9 cellular contexts compared by ENCODE assay signal in genomic region chr17:60170835-60171752, GRCh38. TPM values are rescaled to one million over a fixed set of nuclear protein-coding genes. Genes with fewer than 3 reads are reported as not detected.
DNase-seq lines count a peak whose midpoint lies in the region; ATAC-seq and TF ChIP-seq lines count a peak whose summit lies in the region.
"Had no signal": no experiment of that assay in that cellular context is flagged by ENCODE, and none has a peak within 500 bp of the region (broad histone marks: within the 10 kb centered on the region; RNA-seq: fewer than 3 reads in every experiment).

No MANE protein-coding gene starts in this region.

- no peaks in the 10 kb centered on the region for H3K9me3 ChIP-seq in CD4-positive, alpha-beta T cell (ENCODE audit: control insufficient read depth, low read length)
- no peaks in the 10 kb centered on the region for H3K9me3 ChIP-seq in Loucy (ENCODE audit: insufficient read depth, low read depth, low read length)
- H3K9me3 ChIP-seq in tibial artery, result no peaks in the 10 kb centered on the region

- H4K20me1 ChIP-seq in Loucy (ENCODE audit: insufficient read depth, low read length, poor library complexity, severe bottlenecking), result no peaks in the 10 kb centered on the region

- peaks cover 13% of the 10 kb centered on the region for H3K4me1 Mint-ChIP-seq in CD4-positive, alpha-beta T cell (ENCODE audit: low read depth)

- H3K4me1 ChIP-seq in Loucy (ENCODE audit: insufficient read depth, low read length, poor library complexity, severe bottlenecking), result peaks cover 13% of the 10 kb centered on the region
- H3K4me1 ChIP-seq in tibial artery, result peaks cover 0 to 5% (median 0%) of the 10 kb centered on the region in 4 donors

- no peaks in the 10 kb centered on the region for H3K9me2 ChIP-seq in Loucy (replicated peaks; ENCODE audit: low read depth, low read length)

- no peak for TF ChIP-seq CTCF in CD4-positive, alpha-beta T cell (IDR thresholded peaks at IDR 0.05)
- TF ChIP-seq CTCF in Loucy (conservative IDR thresholded peaks at IDR 0.05; ENCODE audit: low read length), result no peak
- no peak for TF ChIP-seq CTCF in tibial artery (IDR thresholded peaks at IDR 0.05)

- CTCF ChIA-PET in CD4-positive, alpha-beta T cell (lab: Charles Lee), result no interaction called here

- no peaks in the 10 kb centered on the region for H3K36me3 ChIP-seq in Loucy (ENCODE audit: insufficient read depth, low read length)
- H3K36me3 ChIP-seq in tibial artery, result no peaks in the 10 kb centered on the region

- peaks cover 3% of the 10 kb centered on the region; the same call in 1 of the 2 replicates for H3F3A ChIP-seq in Loucy (ENCODE audit: low read depth)

- H3K27ac ChIP-seq in CD4-positive, alpha-beta T cell (ENCODE audit: low read depth, low read length), result no peak overlapping the region
- H3K27ac ChIP-seq in tibial artery, result no peak overlapping the region

- H3K36me3 Mint-ChIP-seq in CD4-positive, alpha-beta T cell (ENCODE audit: low read depth), result peaks cover 4% of the 10 kb centered on the region
- no peaks in the 10 kb centered on the region for H3K36me3 Mint-ChIP-seq in activated naive CD4-positive, alpha-beta T cell treated with anti-CD3 and anti-CD28 coated beads, Interleukin-2, amount 50 U/mL, for 72 hours
- H3K36me3 Mint-ChIP-seq: memory B cell had no signal

- peak overlapping the region; percentile 31 for H3K4me2 ChIP-seq in Loucy (ENCODE audit: low read depth, low read length, poor library complexity, severe bottlenecking)

- no peaks in the 10 kb centered on the region for H3K27me3 ChIP-seq in CD4-positive, alpha-beta T cell (ENCODE audit: control insufficient read depth, insufficient read depth, low read length)
- H3K27me3 ChIP-seq in Loucy (ENCODE audit: insufficient read depth, low read length, poor library complexity, severe bottlenecking), result no peaks in the 10 kb centered on the region
- H3K27me3 ChIP-seq in tibial artery, result peaks cover 0 to 20% of the 10 kb centered on the region in 2 donors

- peak overlapping the region; percentile 51; the same call in 1 of the 2 replicates for H2AFZ ChIP-seq in Loucy (ENCODE audit: low read length)

- H3K27ac Mint-ChIP-seq in CD4-positive, alpha-beta T cell, result peak overlapping the region; percentile 1
- peak overlapping the region; percentile 58 to 65 for H3K27ac Mint-ChIP-seq in activated naive CD4-positive, alpha-beta T cell treated with anti-CD3 and anti-CD28 coated beads, Interleukin-2, amount 50 U/mL, for 72 hours
- H3K27ac Mint-ChIP-seq: memory B cell had no signal

- intact Hi-C loops in CD4-positive, alpha-beta T cell (cut with DNase I, micrococcal nuclease), result no loop called here
- intact Hi-C loops in tibial artery (cut with DNase I; ENCODE audit: low total_unique reads), result no loop called here

- no peaks in the 10 kb centered on the region for H3K27me3 Mint-ChIP-seq in CD4-positive, alpha-beta T cell
- H3K27me3 Mint-ChIP-seq: memory B cell had no signal

- no peak for ATAC-seq in CD4-positive, alpha-beta T cell (ENCODE audit: poor library complexity)
- ATAC-seq in activated naive CD4-positive, alpha-beta T cell treated with anti-CD3 and anti-CD28 coated beads, Interleukin-2, amount 50 U/mL, for 72 hours, result peak in 1 of 2 donors; percentile 19

- no peak for DNase-seq in CD4-positive, alpha-beta T cell
- DNase-seq in activated naive CD4-positive, alpha-beta T cell treated with anti-CD3 and anti-CD28 coated beads, Interleukin-2, amount 50 U/mL, for 72 hours (ENCODE audit: low spot score in 2 of 2), result peak in 1 of 2 donors; percentile 30
- peak; percentile 16 to 54 for DNase-seq in lung microvascular endothelial cell (ENCODE audit: low read depth in 2 of 2)
- DNase-seq in GF-D8 (lab: John Stamatoyannopoulos, UW), result no peak
- DNase-seq in stimulated activated CD4-positive, alpha-beta T cell treated with anti-CD3 and anti-CD28 coated beads, Interleukin-4, amount 100 ng/mL, for 1 hour, result no peak
- no peak for DNase-seq in T-helper 2 cell
- no peak for DNase-seq in tibial artery

- no peaks in the 10 kb centered on the region for H3K79me2 ChIP-seq in Loucy (ENCODE audit: insufficient read depth, low read length)

- H3K4me3 ChIP-seq in Loucy (ENCODE audit: low read length, poor library complexity, severe bottlenecking) (no peak overlapping the region), tibial artery (no peak overlapping the region)

- no peak overlapping the region for H3K9ac ChIP-seq in Loucy (ENCODE audit: low read depth, low read length, poor library complexity, severe bottlenecking)

- H3K4me3 Mint-ChIP-seq in CD4-positive, alpha-beta T cell, result no peak overlapping the region
- H3K4me3 Mint-ChIP-seq: memory B cell had no signal

- POLR2A ChIA-PET in CD4-positive, alpha-beta T cell (lab: Charles Lee), result no interaction called here

- H3K9me3 Mint-ChIP-seq in CD4-positive, alpha-beta T cell, result no peaks in the 10 kb centered on the region
- no peaks in the 10 kb centered on the region for H3K9me3 Mint-ChIP-seq in activated naive CD4-positive, alpha-beta T cell treated with anti-CD3 and anti-CD28 coated beads, Interleukin-2, amount 50 U/mL, for 72 hours
- H3K9me3 Mint-ChIP-seq: memory B cell had no signal

RNA-seq across cellular contexts. Expression of gene CA4, which starts 21.3 kb away (rescaled TPM):
- not detected for total RNA-seq in CD4-positive, alpha-beta T cell
- not detected for total RNA-seq in activated naive CD4-positive, alpha-beta T cell treated with anti-CD3 and anti-CD28 coated beads, Interleukin-2, amount 50 U/mL, for 72 hours
- 2.0 and 8.5 TPM in 2 replicates for total RNA-seq in lung microvascular endothelial cell

Comparison
In these comparisons a context has a peak if more than half of its experiments do, and no peak if none do; other contexts are left out.
1. DNase-seq: peak in lung microvascular endothelial cell (2 of 2); none in CD4-positive, alpha-beta T cell (0 of 10), GF-D8 (single experiment), stimulated activated CD4-positive, alpha-beta T cell treated with anti-CD3 and anti-CD28 coated beads, Interleukin-4, amount 100 ng/mL, for 1 hour (single experiment), T-helper 2 cell (0 of 5) and tibial artery (0 of 2).